Comparison of ENCODE assay signal across 8 cellular contexts in genomic region chr2:227473019-227473461, GRCh38. TPM values are rescaled to one million over a fixed set of nuclear protein-coding genes. Genes with fewer than 3 reads are reported as not detected.
DNase-seq lines count a peak whose midpoint lies in the region; ATAC-seq, FAIRE-seq and TF ChIP-seq lines count a peak whose summit lies in the region.

No MANE protein-coding gene starts in this region.

- peaks cover 5% of the 10 kb centered on the region for H3K36me3 Mint-ChIP-seq in activated CD8-positive, alpha-beta T cell treated with anti-CD3 and anti-CD28 coated beads for 36 hours (ENCODE audit: low read depth)

- TF ChIP-seq CTCF in BJ (IDR thresholded peaks at IDR 0.05; ENCODE audit: insufficient read depth, low read depth, low read length) = no peak
- no peak for TF ChIP-seq CTCF in activated CD8-positive, alpha-beta T cell treated with anti-CD3 and anti-CD28 coated beads for 36 hours (IDR thresholded peaks at IDR 0.05)
- no peak for TF ChIP-seq CTCF in keratinocyte (optimal IDR thresholded peaks at IDR 0.05 in 1 of 3, IDR thresholded peaks at IDR 0.05 in 1 of 3, conservative IDR thresholded peaks at IDR 0.05 in 1 of 3; ENCODE audit: extremely low read depth in 1 of 3, insufficient read depth in 2 of 3, low read length in 3 of 3)
- no peak for TF ChIP-seq CTCF in thyroid gland (IDR thresholded peaks at IDR 0.05)

- DNase-seq in BJ (ENCODE audit: low read depth) (no peak), keratinocyte (ENCODE audit: low read depth, low spot score) (no peak), thyroid gland (no peak), GF-D8 (lab: John Stamatoyannopoulos, UW) (no peak), T-helper 9 cell (no peak)
- no peak for DNase-seq in activated CD8-positive, alpha-beta T cell treated with anti-CD3 and anti-CD28 coated beads for 36 hours
- DNase-seq in stimulated activated naive CD4-positive, alpha-beta T cell treated with Interleukin-2 at 50 U/mL for 16 hours (lab: John Stamatoyannopoulos, UW) = no peak

- CTCF ChIA-PET in BJ (lab: Yijun Ruan, JAX) = interaction anchor here (0.7 to 0.9 kb wide), 3 partner anchors 20 to 73 kb away, joined by 3 to 6 read pairs (median 3); no protein-coding TSS in a partner anchor
- CTCF ChIA-PET in activated CD8-positive, alpha-beta T cell treated with anti-CD3 and anti-CD28 coated beads for 36 hours (lab: Charles Lee) = interaction anchor here (0.8 to 3.7 kb wide), 9 partner anchors 8 to 73 kb away, joined by 3 to 28 read pairs (median 4); no protein-coding TSS in a partner anchor

- no peak overlapping the region for H2AFZ ChIP-seq in keratinocyte (ENCODE audit: control insufficient read depth, low read length)

- peaks cover 60% of the 10 kb centered on the region for H3K79me2 ChIP-seq in keratinocyte (ENCODE audit: control insufficient read depth, insufficient read depth, low read length)

- no peaks in the 10 kb centered on the region for H3K9me1 ChIP-seq in keratinocyte (ENCODE audit: control insufficient read depth, extremely low read depth, insufficient read depth, low read length)

- FAIRE-seq in keratinocyte (lab: Jason Lieb, UNC) = no peak

- H3K27ac Mint-ChIP-seq in activated CD8-positive, alpha-beta T cell treated with anti-CD3 and anti-CD28 coated beads for 36 hours = peak overlapping the region; percentile 85

- WGBS in thyroid gland, 2 donors = 2% methylated on average over 17 to 18 of the region's 19 CpGs

- H3K4me3 Mint-ChIP-seq in activated CD8-positive, alpha-beta T cell treated with anti-CD3 and anti-CD28 coated beads for 36 hours = peak overlapping the region; percentile 90

- H3K4me1 Mint-ChIP-seq in activated CD8-positive, alpha-beta T cell treated with anti-CD3 and anti-CD28 coated beads for 36 hours (ENCODE audit: low read depth) = peaks cover 45% of the 10 kb centered on the region

- POLR2A ChIA-PET in BJ (lab: Charles Lee) = no interaction called here
- POLR2A ChIA-PET in activated CD8-positive, alpha-beta T cell treated with anti-CD3 and anti-CD28 coated beads for 36 hours (lab: Charles Lee) = interaction anchor here (0.7 to 1.8 kb wide), 4 partner anchors 9 to 62 kb away, joined by 3 to 10 read pairs (median 4); no protein-coding TSS in a partner anchor

- H3K9me3 ChIP-seq in keratinocyte (ENCODE audit: control insufficient read depth, low read depth, low read length) (no peaks in the 10 kb centered on the region), thyroid gland (no peaks in the 10 kb centered on the region)

- no peaks in the 10 kb centered on the region for H3K9me3 Mint-ChIP-seq in activated CD8-positive, alpha-beta T cell treated with anti-CD3 and anti-CD28 coated beads for 36 hours

- H3K27me3 Mint-ChIP-seq in activated CD8-positive, alpha-beta T cell treated with anti-CD3 and anti-CD28 coated beads for 36 hours = no peaks in the 10 kb centered on the region

- H3K27me3 ChIP-seq in BJ (ENCODE audit: control insufficient read depth, insufficient read depth, low read length) (no peaks in the 10 kb centered on the region), keratinocyte (ENCODE audit: control insufficient read depth, extremely low read depth, insufficient read depth, low read length) (no peaks in the 10 kb centered on the region), thyroid gland (no peaks in the 10 kb centered on the region)

- H3K9ac ChIP-seq in keratinocyte (ENCODE audit: control insufficient read depth, extremely low read depth, insufficient read depth, low read length) = peak overlapping the region; percentile 88

- no peaks in the 10 kb centered on the region for H3K36me3 ChIP-seq in BJ (ENCODE audit: control insufficient read depth, insufficient read depth, low read length)
- H3K36me3 ChIP-seq in keratinocyte (ENCODE audit: control insufficient read depth in 2 of 2, extremely low read depth in 1 of 2, insufficient read depth in 2 of 2, low read length in 2 of 2) = no peaks in the 10 kb centered on the region
- no peaks in the 10 kb centered on the region for H3K36me3 ChIP-seq in thyroid gland

- peak overlapping the region; percentile 92 for H3K4me2 ChIP-seq in keratinocyte (ENCODE audit: control insufficient read depth, extremely low read depth, insufficient read depth, low read depth, low read length)

- H4K20me1 ChIP-seq in keratinocyte (ENCODE audit: control insufficient read depth, extremely low read depth, insufficient read depth, low read length) = peaks cover 7% of the 10 kb centered on the region

- H3K27ac ChIP-seq in keratinocyte (ENCODE audit: control insufficient read depth, insufficient read depth, low read length) (peak overlapping the region; percentile 55), thyroid gland (peak overlapping the region in 2 of 3 donors; percentile 85 to 88)

- intact Hi-C loops in activated CD8-positive, alpha-beta T cell treated with anti-CD3 and anti-CD28 coated beads for 36 hours (cut with micrococcal nuclease) = no loop called here
- intact Hi-C loops in thyroid gland (cut with DNase I) = no loop called here

- H3K4me1 ChIP-seq in keratinocyte (ENCODE audit: control insufficient read depth, extremely low read depth, insufficient read depth, low read length) (peaks cover 13% of the 10 kb centered on the region), thyroid gland (peaks cover 18 to 22% of the 10 kb centered on the region in 2 donors)

- dilution Hi-C loops in keratinocyte (cut with MboI; ENCODE audit: extremely low pct_ligation_motif_present, low sequenced_read_pairs) = no loop called here

- peak overlapping the region; percentile 78 for H3K4me3 ChIP-seq in BJ (ENCODE audit: low read depth, low read length)
- peak overlapping the region; percentile 65 to 90 (median 81) for H3K4me3 ChIP-seq in keratinocyte (ENCODE audit: control insufficient read depth in 2 of 3, extremely low read depth in 1 of 3, insufficient read depth in 2 of 3, low read depth in 1 of 3, low read length in 3 of 3)
- H3K4me3 ChIP-seq in thyroid gland (replicated peaks in 1 of 3) = peak overlapping the region in 2 of 3 donors; percentile 70 to 75

- peak; percentile 22 for ATAC-seq in HG03457 (IDR thresholded peaks at IDR 0.05; ENCODE audit: unreplicated experiment)
- ATAC-seq in activated CD8-positive, alpha-beta T cell treated with anti-CD3 and anti-CD28 coated beads for 36 hours = no peak

- no peak for TF ChIP-seq POLR2A in thyroid gland (IDR thresholded peaks at IDR 0.05)

RNA-seq across cellular contexts. Expression of gene AGFG1, which starts 1.1 kb away (rescaled TPM):
- 92.2 and 126 TPM in 2 replicates for polyA plus RNA-seq in BJ (2011; rRNA removed)
- 131 and 204 TPM in 2 replicates for polyA minus RNA-seq in BJ (2011; rRNA and poly(A)+ RNA removed)
- total RNA-seq in activated CD8-positive, alpha-beta T cell treated with anti-CD3 and anti-CD28 coated beads for 36 hours = 100 to 1,000 TPM; 117 to 119 TPM
- polyA plus RNA-seq in keratinocyte = 111 to 125 TPM (median 111 TPM) in 3 replicates
- polyA plus RNA-seq in keratinocyte (2011; ENCODE audit: low read depth) = 34.8 TPM
- polyA plus RNA-seq in keratinocyte (2011; cell fraction: cytosol; rRNA removed) = 77.3 and 156 TPM in 2 replicates
- polyA plus RNA-seq in keratinocyte (2011; cell fraction: nucleus; rRNA removed) = 67.4 and 76.8 TPM in 2 replicates
- polyA plus RNA-seq in keratinocyte (2012; ENCODE audit: low replicate concordance) = 63.9 and 75.2 TPM in 2 replicates
- 170 to 251 TPM (median 221 TPM) in 3 replicates for polyA minus RNA-seq in keratinocyte
- polyA minus RNA-seq in keratinocyte (2011; cell fraction: cytosol; rRNA and poly(A)+ RNA removed) = 108 TPM
- 60.2 and 123 TPM in 2 replicates for polyA minus RNA-seq in keratinocyte (2011; cell fraction: nucleus; rRNA and poly(A)+ RNA removed)
- total RNA-seq in thyroid gland = 10 to 100 TPM; 50.0 to 69.2 (median 58.9) TPM
